32 cellular contexts compared by ENCODE assay signal in genomic region chr11:26017903-26018750, GRCh38.
"Had no signal": no experiment of that assay in that cellular context is flagged by ENCODE, and none has a peak within 500 bp of the region (broad histone marks: within the 10 kb centered on the region; RNA-seq: fewer than 3 reads in every experiment).

No MANE protein-coding gene starts in this region.

- H3K4me1 ChIP-seq: ascending aorta, left ventricle myocardium inferior, upper lobe of right lung had no signal

- H3K36me3 ChIP-seq: ascending aorta, cardiac muscle cell, left ventricle myocardium inferior, ovary, upper lobe of right lung, WERI-Rb-1 had no signal

- H3K27ac ChIP-seq: ascending aorta, cardiac muscle cell, coronary artery, dorsolateral prefrontal cortex, left ventricle myocardium inferior, ovary, upper lobe of right lung, WERI-Rb-1 had no signal

- DNase-seq: activated CD4-positive, alpha-beta T cell treated with anti-CD3 and anti-CD28 coated beads for 48 hours; activated CD4-positive, alpha-beta T cell treated with anti-CD3 and anti-CD28 coated beads, Interleukin-2, amount 50 U/mL, for 48 hours; activated CD8-positive, alpha-beta memory T cell treated with anti-CD3 and anti-CD28 coated beads for 24 hours; activated effector memory CD4-positive, alpha-beta T cell treated with anti-CD3 and anti-CD28 coated beads, Interleukin-2, amount 50 U/mL, for 16 hours; activated naive CD4-positive, alpha-beta T cell treated with anti-CD3 and anti-CD28 coated beads, Interleukin-2, amount 10 ng/mL, durations not matched to agents 7 days and 5 days; activated naive CD8-positive, alpha-beta T cell treated with anti-CD3 and anti-CD28 coated beads, Interleukin-2, amount 10 ng/mL, durations not matched to agents 7 days and 5 days; dorsolateral prefrontal cortex; effector memory CD4-positive, alpha-beta T cell; glutamatergic neuron; left ventricle myocardium inferior; mesendoderm; mucosa of descending colon; ovary; small intestine; stimulated activated CD4-positive, alpha-beta T cell treated with anti-CD3 and anti-CD28 coated beads, Interleukin-1b, Interleukin-23, amount 100 ng/mL, for 48 hours; stimulated activated CD4-positive, alpha-beta T cell treated with anti-CD3 and anti-CD28 coated beads, Interleukin-4, amount 100 ng/mL, for 4 hours; stimulated activated CD8-positive, alpha-beta memory T cell treated with anti-CD3 and anti-CD28 coated beads, Interleukin-4, amount 100 ng/mL, for 48 hours; stimulated activated naive CD8-positive, alpha-beta T cell treated with anti-CD3 and anti-CD28 coated beads, Interleukin-15, amount 100 ng/mL, for 72 hours; substantia nigra; upper lobe of right lung; WERI-Rb-1 had no signal

- H3K4me3 Mint-ChIP-seq: activated naive CD4-positive, alpha-beta T cell treated with anti-CD3 and anti-CD28 coated beads, Interleukin-2, amount 10 ng/mL, durations not matched to agents 7 days and 5 days; activated naive CD8-positive, alpha-beta T cell treated with anti-CD3 and anti-CD28 coated beads, Interleukin-2, amount 10 ng/mL, durations not matched to agents 7 days and 5 days; activated T-helper 1 cell treated with anti-CD3 and anti-CD28 coated beads, Interleukin-12 subunit alpha, Interleukin-12 subunit beta, Interleukin-2, Interleukin-4 antibody, amounts not matched to agents 30 ng/mL and 10 ng/mL and 1 ng/mL, durations not matched to agents 14 hours and 24 hours and 36 hours; brain; natural killer cell treated with Interleukin-12 subunit alpha and Interleukin-12 subunit beta and Interleukin-15 and Interleukin-18, amount 100 ng/mL, for 72 hours; stimulated activated memory B cell treated with anti-CD40 and anti-IgM and Interleukin-4, amounts not matched to agents 10 μg/mL and 1 μg/mL and 100 μg/mL, for 72 hours; stimulated activated naive CD8-positive, alpha-beta T cell treated with anti-CD3 and anti-CD28 coated beads, Interleukin-15, amount 100 ng/mL, for 72 hours had no signal

- H3K27ac Mint-ChIP-seq: activated naive CD4-positive, alpha-beta T cell treated with anti-CD3 and anti-CD28 coated beads, Interleukin-2, amount 10 ng/mL, durations not matched to agents 7 days and 5 days; activated naive CD8-positive, alpha-beta T cell treated with anti-CD3 and anti-CD28 coated beads, Interleukin-2, amount 10 ng/mL, durations not matched to agents 7 days and 5 days; activated T-helper 1 cell treated with anti-CD3 and anti-CD28 coated beads, Interleukin-12 subunit alpha, Interleukin-12 subunit beta, Interleukin-2, Interleukin-4 antibody, amounts not matched to agents 30 ng/mL and 10 ng/mL and 1 ng/mL, durations not matched to agents 14 hours and 24 hours and 36 hours; brain; natural killer cell treated with Interleukin-12 subunit alpha and Interleukin-12 subunit beta and Interleukin-15 and Interleukin-18, amount 100 ng/mL, for 72 hours; progenitor cell of endocrine pancreas; stimulated activated memory B cell treated with anti-CD40 and anti-IgM and Interleukin-4, amounts not matched to agents 10 μg/mL and 1 μg/mL and 100 μg/mL, for 72 hours had no signal

- H3K36me3 Mint-ChIP-seq: activated naive CD4-positive, alpha-beta T cell treated with anti-CD3 and anti-CD28 coated beads, Interleukin-2, amount 10 ng/mL, durations not matched to agents 7 days and 5 days; activated naive CD8-positive, alpha-beta T cell treated with anti-CD3 and anti-CD28 coated beads, Interleukin-2, amount 10 ng/mL, durations not matched to agents 7 days and 5 days; brain; natural killer cell treated with Interleukin-12 subunit alpha and Interleukin-12 subunit beta and Interleukin-15 and Interleukin-18, amount 100 ng/mL, for 72 hours; stimulated activated memory B cell treated with anti-CD40 and anti-IgM and Interleukin-4, amounts not matched to agents 10 μg/mL and 1 μg/mL and 100 μg/mL, for 72 hours had no signal

- ATAC-seq: activated CD4-positive, CD25-positive, alpha-beta regulatory T cell treated with anti-CD3 and anti-CD28 coated beads, Interleukin-2, amount 50 U/mL, for 24 hours; natural killer cell treated with Interleukin-12 subunit alpha and Interleukin-12 subunit beta and Interleukin-15 and Interleukin-18, amount 100 ng/mL, for 72 hours; sciatic nerve; stimulated activated memory B cell treated with anti-CD40 and anti-IgM and Interleukin-4, amounts not matched to agents 10 μg/mL and 1 μg/mL and 100 μg/mL, for 72 hours; stimulated activated naive CD8-positive, alpha-beta T cell treated with anti-CD3 and anti-CD28 coated beads, Interleukin-15, amount 100 ng/mL, for 72 hours; upper lobe of right lung had no signal

- H3K27me3 ChIP-seq: ascending aorta, ovary, upper lobe of right lung had no signal

- H3K4me3 ChIP-seq: ascending aorta, cardiac muscle cell, coronary artery, dorsolateral prefrontal cortex, left ventricle myocardium inferior, lung, mucosa of descending colon, ovary, upper lobe of right lung had no signal

- H3K9me3 Mint-ChIP-seq: activated T-helper 1 cell treated with anti-CD3 and anti-CD28 coated beads, Interleukin-12 subunit alpha, Interleukin-12 subunit beta, Interleukin-2, Interleukin-4 antibody, amounts not matched to agents 30 ng/mL and 10 ng/mL and 1 ng/mL, durations not matched to agents 14 hours and 24 hours and 36 hours; brain; stimulated activated memory B cell treated with anti-CD40 and anti-IgM and Interleukin-4, amounts not matched to agents 10 μg/mL and 1 μg/mL and 100 μg/mL, for 72 hours had no signal

- H3K27me3 Mint-ChIP-seq: activated naive CD4-positive, alpha-beta T cell treated with anti-CD3 and anti-CD28 coated beads, Interleukin-2, amount 10 ng/mL, durations not matched to agents 7 days and 5 days; activated naive CD8-positive, alpha-beta T cell treated with anti-CD3 and anti-CD28 coated beads, Interleukin-2, amount 10 ng/mL, durations not matched to agents 7 days and 5 days; brain; natural killer cell treated with Interleukin-12 subunit alpha and Interleukin-12 subunit beta and Interleukin-15 and Interleukin-18, amount 100 ng/mL, for 72 hours; progenitor cell of endocrine pancreas; stimulated activated memory B cell treated with anti-CD40 and anti-IgM and Interleukin-4, amounts not matched to agents 10 μg/mL and 1 μg/mL and 100 μg/mL, for 72 hours; stimulated activated naive CD8-positive, alpha-beta T cell treated with anti-CD3 and anti-CD28 coated beads, Interleukin-15, amount 100 ng/mL, for 72 hours had no signal

- H3K4me1 Mint-ChIP-seq: activated naive CD4-positive, alpha-beta T cell treated with anti-CD3 and anti-CD28 coated beads, Interleukin-2, amount 10 ng/mL, durations not matched to agents 7 days and 5 days; activated naive CD8-positive, alpha-beta T cell treated with anti-CD3 and anti-CD28 coated beads, Interleukin-2, amount 10 ng/mL, durations not matched to agents 7 days and 5 days; brain; stimulated activated memory B cell treated with anti-CD40 and anti-IgM and Interleukin-4, amounts not matched to agents 10 μg/mL and 1 μg/mL and 100 μg/mL, for 72 hours; stimulated activated naive CD8-positive, alpha-beta T cell treated with anti-CD3 and anti-CD28 coated beads, Interleukin-15, amount 100 ng/mL, for 72 hours had no signal

- H3K9me3 ChIP-seq: ascending aorta, left ventricle myocardium inferior, mucosa of descending colon, ovary, upper lobe of right lung had no signal
